In the genomic region with DNA sequence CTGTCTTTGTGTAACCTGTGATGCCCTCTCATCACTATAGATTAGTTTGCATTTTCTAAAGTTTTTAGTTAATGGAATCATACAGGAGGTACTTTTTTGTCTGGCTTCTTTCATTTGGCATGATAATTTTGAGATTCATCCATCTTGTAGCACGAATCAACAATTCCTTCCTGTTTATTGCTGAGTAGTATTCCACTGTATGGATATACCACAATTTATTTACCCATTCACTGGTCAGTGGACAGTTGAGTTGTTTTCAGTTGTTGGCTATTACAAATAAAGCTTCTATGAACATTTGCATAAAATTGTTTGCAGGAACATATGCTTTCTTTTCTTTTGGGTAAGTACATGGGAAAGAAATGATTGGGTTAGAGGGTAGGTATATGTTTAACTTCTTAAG, we compare ENCODE assay signal across 19 cellular contexts. TPM values are rescaled to one million over a fixed set of nuclear protein-coding genes. Genes with fewer than 3 reads are reported as not detected.
DNase-seq lines count a peak whose midpoint lies in the region; ATAC-seq, FAIRE-seq and TF ChIP-seq lines count a peak whose summit lies in the region.
"Had no signal": no experiment of that assay in that cellular context is flagged by ENCODE, and none has a peak within 500 bp of the region (broad histone marks: within the 10 kb centered on the region; RNA-seq: fewer than 3 reads in every experiment).

No MANE protein-coding gene starts in this region.

- no peak for ATAC-seq in stimulated activated naive CD8-positive, alpha-beta T cell treated with anti-CD3 and anti-CD28 coated beads, Interleukin-15, Interleukin-2, amounts not matched to agents 100 U/mL and 50 U/mL, for 24 hours
- ATAC-seq in GM18907 (IDR thresholded peaks at IDR 0.05; ENCODE audit: unreplicated experiment): no peak
- ATAC-seq: GM12878, GM23338 had no signal

- H3K23me2 ChIP-seq in H1 (ENCODE audit: low read depth, low read length): no peaks in the 10 kb centered on the region

- H2AFZ ChIP-seq in H1 (ENCODE audit: low read length): no peak overlapping the region
- H2AFZ ChIP-seq: GM23338 had no signal

- no peak overlapping the region for H2AK5ac ChIP-seq in H1 (ENCODE audit: low read depth, low read length)

- H3K18ac ChIP-seq in H1 (ENCODE audit: extremely low read depth, low read length): no peak overlapping the region

- peaks cover 36% of the 10 kb centered on the region for H3K4me1 Mint-ChIP-seq in stimulated activated naive CD8-positive, alpha-beta T cell treated with anti-CD3 and anti-CD28 coated beads, Interleukin-15, Interleukin-2, amounts not matched to agents 100 ng/mL and 50 ng/mL, for 24 hours (ENCODE audit: low read depth)

- POLR2A ChIA-PET in HEK293 (lab: Yijun Ruan, JAX): no interaction called here
- POLR2A ChIA-PET in H1 (lab: Charles Lee; ENCODE audit: partially characterized antibody): no interaction called here

- H3K79me2 ChIP-seq in H1 (ENCODE audit: control insufficient read depth in 1 of 2, insufficient read depth in 2 of 2, low read length in 2 of 2): no peaks in the 10 kb centered on the region

- no peak overlapping the region for H3K4me3 Mint-ChIP-seq in stimulated activated naive CD8-positive, alpha-beta T cell treated with anti-CD3 and anti-CD28 coated beads, Interleukin-15, Interleukin-2, amounts not matched to agents 100 ng/mL and 50 ng/mL, for 24 hours
- H3K4me3 Mint-ChIP-seq: CD4-positive, alpha-beta memory T cell; GM23338 had no signal

- no peak overlapping the region for H2BK12ac ChIP-seq in H1 (ENCODE audit: low read depth, low read length)

- 81% methylated on average over 1 of the region's 1 CpG; no CpG with 5 or more reads in 1 of the 2 experiments for WGBS in H1 (ENCODE audit: extremely low coverage in 1 of 2, insufficient coverage in 1 of 2, insufficient read length in 1 of 2, insufficient replicate concordance in 2 of 2, low coverage in 1 of 2, low lambda C conversion rate in 2 of 2, missing lambda C conversion rate in 1 of 2), 2 experiments

- DNase-seq in stimulated activated naive CD8-positive, alpha-beta T cell treated with anti-CD3 and anti-CD28 coated beads, Interleukin-15, Interleukin-2, amounts not matched to agents 100 U/mL and 50 U/mL, for 24 hours: no peak
- no peak for DNase-seq in H1 (ENCODE audit: low read depth in 1 of 2, low spot score in 2 of 2)
- no peak for DNase-seq in pons (ENCODE audit: low spot score)
- DNase-seq in stimulated activated CD4-positive, alpha-beta T cell treated with anti-CD3 and anti-CD28 coated beads, Interleukin-4, amount 100 ng/mL, for 4 hours: no peak
- DNase-seq: 8988T; C1 segment of cervical spinal cord; Caco-2; CD4-positive, alpha-beta memory T cell; DMS 273 treated with DMSO at 0.1 percent for 48 hours; DMS79; EL; GDM1 had no signal

- FAIRE-seq in H1 (lab: Jason Lieb, UNC): no peak
- FAIRE-seq: GM12878, H54 had no signal

- H3K36me3 ChIP-seq in HEK293 (ENCODE audit: control insufficient read depth in 2 of 2, insufficient read depth in 1 of 2, low read length in 2 of 2): no peaks in the 10 kb centered on the region
- H3K36me3 ChIP-seq in H1 (ENCODE audit: control insufficient read depth in 2 of 4, insufficient read depth in 4 of 4, low read length in 3 of 4): no peaks in the 10 kb centered on the region
- H3K36me3 ChIP-seq: HAP-1 had no signal

- TF ChIP-seq RAD21 in H1 (IDR thresholded peaks at IDR 0.05 in 1 of 2, conservative IDR thresholded peaks at IDR 0.05 in 1 of 2; ENCODE audit: low read depth in 2 of 2, low read length in 2 of 2): no peak

- no peak for TF ChIP-seq CTCF in HEK293 (tag by site-specific recombination; IDR thresholded peaks at IDR 0.05)
- no peak for TF ChIP-seq CTCF in H1 (IDR thresholded peaks at IDR 0.05; ENCODE audit: control extremely low read depth in 1 of 3, insufficient read depth in 1 of 3, low read depth in 1 of 3, low read length in 3 of 3)

- H2BK20ac ChIP-seq in H1 (ENCODE audit: low read length): no peak overlapping the region

- no peak overlapping the region for H4K5ac ChIP-seq in H1 (ENCODE audit: insufficient read length, low read depth, low read length)

- no peak overlapping the region for H3K27ac ChIP-seq in HEK293 (ENCODE audit: extremely low read depth, low read depth, low read length)
- H3K27ac ChIP-seq in H1 (ENCODE audit: low read depth, low read length): no peak overlapping the region

- no peaks in the 10 kb centered on the region for H3K79me1 ChIP-seq in H1 (ENCODE audit: low read depth, low read length)

- no peak overlapping the region for H3K4me2 ChIP-seq in H1 (ENCODE audit: insufficient read depth in 1 of 2, low read depth in 2 of 2, low read length in 2 of 2)
- H3K4me2 ChIP-seq: GM23338 had no signal

- CTCF ChIA-PET in HEK293 (lab: Yijun Ruan, JAX): interaction anchor here (0.7 kb wide), 1 partner anchor 842 kb away, joined by 4 read pairs; no protein-coding TSS in a partner anchor
- CTCF ChIA-PET in H1 (lab: Charles Lee; ENCODE audit: partially characterized antibody): interaction anchor here (1.4 kb wide), 1 partner anchor 9 kb away, joined by 5 read pairs; no protein-coding TSS in a partner anchor

- no peak overlapping the region for H3K23ac ChIP-seq in H1 (ENCODE audit: insufficient read length)

- H3K4me1 ChIP-seq in HEK293 (ENCODE audit: control insufficient read depth, insufficient read depth, low read length): no peaks in the 10 kb centered on the region
- H3K4me1 ChIP-seq in H1 (replicated peaks in 1 of 4; ENCODE audit: control insufficient read depth in 3 of 4, insufficient read depth in 4 of 4, low read length in 3 of 4): no peaks in the 10 kb centered on the region
- H3K4me1 ChIP-seq: Caco-2, HAP-1 had no signal

- H3K9me3 ChIP-seq in HEK293 (ENCODE audit: control insufficient read depth, insufficient read depth, low read depth, low read length) (no peaks in the 10 kb centered on the region), H1 (ENCODE audit: insufficient read depth in 2 of 2, low read depth in 1 of 2, low read length in 1 of 2) (peaks cover 0 to 6% of the 10 kb centered on the region in 2 experiments; a peak in 2 of 4 replicates)
- H3K9me3 ChIP-seq: Caco-2, HAP-1 had no signal

- peak overlapping the region; percentile 15 for H3K27ac Mint-ChIP-seq in stimulated activated naive CD8-positive, alpha-beta T cell treated with anti-CD3 and anti-CD28 coated beads, Interleukin-15, Interleukin-2, amounts not matched to agents 100 ng/mL and 50 ng/mL, for 24 hours
- H3K27ac Mint-ChIP-seq: CD4-positive, alpha-beta memory T cell; GM23338 had no signal

- no peak for TF ChIP-seq POLR2A in H1 (IDR thresholded peaks at IDR 0.05; ENCODE audit: control extremely low read depth in 1 of 2, low read depth in 2 of 2, low read length in 2 of 2)

- no peak overlapping the region for H2BK15ac ChIP-seq in H1 (ENCODE audit: low read length)

- no peak overlapping the region for H2BK5ac ChIP-seq in H1 (ENCODE audit: low read depth, low read length)

- no peak overlapping the region for H3K4me3 ChIP-seq in HEK293 (ENCODE audit: low read depth, low read length)
- no peak overlapping the region for H3K4me3 ChIP-seq in H1 (ENCODE audit: extremely low read depth in 1 of 4, insufficient read depth in 2 of 4, low read depth in 3 of 4, low read length in 4 of 4)
- H3K4me3 ChIP-seq: GM12878, GM23338, HAP-1 had no signal

- H3K9me3 Mint-ChIP-seq in stimulated activated naive CD8-positive, alpha-beta T cell treated with anti-CD3 and anti-CD28 coated beads, Interleukin-15, Interleukin-2, amounts not matched to agents 100 ng/mL and 50 ng/mL, for 24 hours: peaks cover 19% of the 10 kb centered on the region

- H3K4ac ChIP-seq in H1 (replicated peaks; ENCODE audit: insufficient read length, low read depth, low read length): no peak overlapping the region

- H2BK120ac ChIP-seq in H1 (replicated peaks; ENCODE audit: low read depth, low read length): no peak overlapping the region

- H4K91ac ChIP-seq in H1 (replicated peaks; ENCODE audit: insufficient read length, low read length): no peak overlapping the region

- H4K8ac ChIP-seq in H1 (ENCODE audit: extremely low read depth, insufficient read depth, low read length): no peak overlapping the region

- no peak overlapping the region for H3K14ac ChIP-seq in H1 (ENCODE audit: insufficient read length)

- TF ChIP-seq EP300 in H1 (IDR thresholded peaks at IDR 0.05; ENCODE audit: borderline replicate concordance in 1 of 2, low read depth in 2 of 2, low read length in 2 of 2): no peak

- no peaks in the 10 kb centered on the region for H3K27me3 ChIP-seq in H1 (replicated peaks in 1 of 4; ENCODE audit: control insufficient read depth in 3 of 4, extremely low read depth in 1 of 4, insufficient read depth in 3 of 4, low read length in 3 of 4)

- no peaks in the 10 kb centered on the region for H4K20me1 ChIP-seq in H1 (replicated peaks in 1 of 2; ENCODE audit: control insufficient read depth in 1 of 2, insufficient read depth in 2 of 2, low read length in 2 of 2)

- H3K9ac ChIP-seq in H1 (replicated peaks in 1 of 4; ENCODE audit: extremely low read depth in 1 of 4, low read depth in 3 of 4, low read length in 3 of 4): no peak overlapping the region

- H3K36me3 Mint-ChIP-seq in stimulated activated naive CD8-positive, alpha-beta T cell treated with anti-CD3 and anti-CD28 coated beads, Interleukin-15, Interleukin-2, amounts not matched to agents 100 ng/mL and 50 ng/mL, for 24 hours (ENCODE audit: low read depth): peaks cover 8% of the 10 kb centered on the region
- H3K36me3 Mint-ChIP-seq: CD4-positive, alpha-beta memory T cell had no signal

- H3K27me3 Mint-ChIP-seq in stimulated activated naive CD8-positive, alpha-beta T cell treated with anti-CD3 and anti-CD28 coated beads, Interleukin-15, Interleukin-2, amounts not matched to agents 100 ng/mL and 50 ng/mL, for 24 hours: peaks cover 4% of the 10 kb centered on the region

- H3K56ac ChIP-seq in H1 (replicated peaks; ENCODE audit: insufficient read length, low read depth, low read length): no peak overlapping the region

TF ChIP-seq in HEK293, 187 proteins besides CTCF, POLR2A, EP300 and RAD21 (continues in another document):
- TF ChIP-seq KLF7 (tag by site-specific recombination; IDR thresholded peaks at IDR 0.05; ENCODE audit: borderline replicate concordance) (no peak), SETDB1 (IDR thresholded peaks at IDR 0.05; ENCODE audit: insufficient read length, low read length) (peak; percentile 60)

TF ChIP-seq in H1, 55 proteins besides CTCF, POLR2A, EP300 and RAD21 (continues in another document):
- TF ChIP-seq HDAC2 (IDR thresholded peaks at IDR 0.05; ENCODE audit: borderline replicate concordance in 1 of 2, low read depth in 2 of 2, low read length in 2 of 2) (peak in 1 of 2 experiments; percentile 85; a peak in 1 of 4 replicates), NRF1 (IDR thresholded peaks at IDR 0.05; ENCODE audit: low read depth, low read length) (no peak)

RNA-seq across cellular contexts. Expression of a gene that starts 40.1 kb away (rescaled TPM):
- total RNA-seq in H1 (2021; fragmentation: NEBNext Ultra II Directional; extraction: Animal tissue kit (Norgen Biotek cat#: 25700)): 0.74 and 0.94 TPM in 2 replicates
- 0.25 and 0.44 TPM in 2 replicates for polyA plus RNA-seq in H1 (2011; rRNA removed)
- polyA plus RNA-seq in H1 (2011; cell fraction: cytosol; rRNA removed): 0.44 TPM
- polyA plus RNA-seq in H1 (2011; cell fraction: nucleus; rRNA removed): 0.86 TPM
- polyA plus RNA-seq in H1 (2012, experiment 1 of 2): 0.76 to 1.6 TPM (median 1.3 TPM) in 4 replicates
- polyA plus RNA-seq in H1 (2012, experiment 2 of 2): 0.21 TPM
- polyA plus RNA-seq in H1 (2013, experiment 1 of 2): 0.65 TPM
- 0.68 TPM for polyA plus RNA-seq in H1 (2013, experiment 2 of 2)
- polyA minus RNA-seq in H1 (2011; rRNA and poly(A)+ RNA removed): 1.1 and 1.9 TPM in 2 replicates
- polyA minus RNA-seq in H1 (2011; cell fraction: cytosol; rRNA and poly(A)+ RNA removed): not detected
- polyA minus RNA-seq in H1 (2011; cell fraction: nucleus; rRNA and poly(A)+ RNA removed): 3.0 TPM
